18 cellular contexts compared by ENCODE assay signal in the genomic region with DNA sequence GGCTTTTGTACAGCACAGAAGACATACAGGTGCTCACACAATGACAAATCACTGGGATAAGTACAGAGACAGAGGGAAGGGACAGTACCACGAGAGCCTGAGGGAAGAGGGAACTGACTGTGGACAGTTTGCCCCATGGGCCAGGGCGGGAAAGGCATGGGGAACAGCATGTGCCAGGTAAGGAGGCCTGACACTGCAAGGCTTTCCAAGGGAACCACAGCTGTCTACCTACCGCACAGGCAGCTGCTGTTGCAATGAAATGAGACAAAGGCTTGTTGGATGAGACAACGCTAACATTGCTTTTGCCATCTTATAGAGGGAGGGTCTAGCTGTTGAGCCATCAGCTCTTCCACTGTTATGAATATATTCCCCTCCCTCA.
DNase-seq lines count a peak whose midpoint lies in the region; ATAC-seq and TF ChIP-seq lines count a peak whose summit lies in the region.
"Had no signal": no experiment of that assay in that cellular context is flagged by ENCODE, and none has a peak within 500 bp of the region (broad histone marks: within the 10 kb centered on the region; RNA-seq: fewer than 3 reads in every experiment).

No MANE protein-coding gene starts in this region.

- H3K4me3 Mint-ChIP-seq in neural progenitor cell = no peak overlapping the region
- H3K4me3 Mint-ChIP-seq: CD4-positive, alpha-beta T cell had no signal

- H3K27ac ChIP-seq in left ventricle myocardium inferior (replicated peaks) (no peak overlapping the region), hepatocyte (peak overlapping the region; percentile 63), neural progenitor cell (peak overlapping the region; percentile 82), mammary epithelial cell (ENCODE audit: insufficient read depth, low read depth, low read length) (no peak overlapping the region)

- 79% methylated on average over 4 of the region's 4 CpGs for WGBS in hepatocyte (ENCODE audit: low lambda C conversion rate, missing lambda C conversion rate)
- WGBS in mammary epithelial cell (ENCODE audit: low coverage, missing lambda C conversion rate) = 92% methylated on average over 3 of the region's 4 CpGs

- in situ Hi-C loops in mammary epithelial cell (cut with MboI; ENCODE audit: low sequenced_read_pairs in 2 of 2) = no loop called here

- no peak for TF ChIP-seq CTCF in left ventricle myocardium inferior (IDR thresholded peaks at IDR 0.05; ENCODE audit: borderline replicate concordance)
- no peak for TF ChIP-seq CTCF in hepatocyte (IDR thresholded peaks at IDR 0.05; ENCODE audit: poor library complexity)
- no peak for TF ChIP-seq CTCF in neural progenitor cell (IDR thresholded peaks at IDR 0.05)
- no peak for TF ChIP-seq CTCF in mammary epithelial cell (conservative IDR thresholded peaks at IDR 0.05 in 1 of 2, IDR thresholded peaks at IDR 0.05 in 1 of 2; ENCODE audit: extremely low read depth in 1 of 2, insufficient read depth in 1 of 2, low read depth in 1 of 2, low read length in 2 of 2)

- dilution Hi-C loops in mammary epithelial cell (cut with HindIII; ENCODE audit: low sequenced_read_pairs) = no loop called here

- H4K20me1 ChIP-seq in hepatocyte (ENCODE audit: insufficient read depth, poor library complexity, severe bottlenecking) (no peaks in the 10 kb centered on the region), neural progenitor cell (ENCODE audit: low read depth) (no peaks in the 10 kb centered on the region), mammary epithelial cell (ENCODE audit: insufficient read depth, low read length) (no peaks in the 10 kb centered on the region)

- H3K27ac Mint-ChIP-seq in neural progenitor cell = no peak overlapping the region
- H3K27ac Mint-ChIP-seq: CD4-positive, alpha-beta T cell had no signal

- H3K4me3 ChIP-seq in left ventricle myocardium inferior (no peak overlapping the region), hepatocyte (no peak overlapping the region), neural progenitor cell (no peak overlapping the region), mammary epithelial cell (replicated peaks in 1 of 3; ENCODE audit: insufficient read depth in 1 of 3, low read depth in 2 of 3, low read length in 3 of 3) (no peak overlapping the region)
- H3K4me3 ChIP-seq: K562 had no signal

- peaks cover 30% of the 10 kb centered on the region for H3K4me1 Mint-ChIP-seq in neural progenitor cell

- H3K36me3 ChIP-seq in left ventricle myocardium inferior (no peaks in the 10 kb centered on the region), hepatocyte (replicated peaks; ENCODE audit: insufficient read depth, low read depth) (no peaks in the 10 kb centered on the region), neural progenitor cell (no peaks in the 10 kb centered on the region), mammary epithelial cell (ENCODE audit: insufficient read depth, low read length) (no peaks in the 10 kb centered on the region)
- H3K36me3 ChIP-seq: BE2C had no signal

- peaks cover 4% of the 10 kb centered on the region for H3K9me3 ChIP-seq in left ventricle myocardium inferior (replicated peaks)
- H3K9me3 ChIP-seq in hepatocyte (ENCODE audit: low read depth) = no peaks in the 10 kb centered on the region
- no peaks in the 10 kb centered on the region for H3K9me3 ChIP-seq in neural progenitor cell (ENCODE audit: low read depth)
- no peaks in the 10 kb centered on the region for H3K9me3 ChIP-seq in mammary epithelial cell (replicated peaks; ENCODE audit: insufficient read depth, low read length)
- H3K9me3 ChIP-seq: BE2C had no signal

- no peaks in the 10 kb centered on the region for H3K36me3 Mint-ChIP-seq in neural progenitor cell

- CTCF ChIA-PET in mammary epithelial cell (lab: Charles Lee; ENCODE audit: low non-redundant PET) = no interaction called here

- H3K4me2 ChIP-seq in hepatocyte (no peak overlapping the region), neural progenitor cell (no peak overlapping the region), mammary epithelial cell (ENCODE audit: insufficient read depth, low read depth, low read length) (no peak overlapping the region)

- H2AFZ ChIP-seq in hepatocyte = no peak overlapping the region
- peak overlapping the region; percentile 67 for H2AFZ ChIP-seq in neural progenitor cell (replicated peaks)
- no peak overlapping the region for H2AFZ ChIP-seq in mammary epithelial cell (ENCODE audit: low read depth, low read length)

- no peaks in the 10 kb centered on the region for H3K27me3 ChIP-seq in left ventricle myocardium inferior (ENCODE audit: low read depth)
- no peaks in the 10 kb centered on the region for H3K27me3 ChIP-seq in hepatocyte
- H3K27me3 ChIP-seq in neural progenitor cell = no peaks in the 10 kb centered on the region
- peaks cover 9% of the 10 kb centered on the region for H3K27me3 ChIP-seq in mammary epithelial cell (ENCODE audit: insufficient read depth, low read length)
- H3K27me3 ChIP-seq: BE2C had no signal

- no peak for ATAC-seq in GM18868 (IDR thresholded peaks at IDR 0.05; ENCODE audit: unreplicated experiment)
- ATAC-seq: K562 had no signal

- H3K9me3 Mint-ChIP-seq in neural progenitor cell = peaks cover 2% of the 10 kb centered on the region
- H3K9me3 Mint-ChIP-seq: CD4-positive, alpha-beta T cell had no signal

- H3K4me1 ChIP-seq in left ventricle myocardium inferior = peaks cover 34% of the 10 kb centered on the region
- peaks cover 7% of the 10 kb centered on the region for H3K4me1 ChIP-seq in hepatocyte (ENCODE audit: insufficient read depth)
- H3K4me1 ChIP-seq in neural progenitor cell = peaks cover 19% of the 10 kb centered on the region
- H3K4me1 ChIP-seq in mammary epithelial cell (ENCODE audit: insufficient read depth, low read length) = no peaks in the 10 kb centered on the region
- H3K4me1 ChIP-seq: BE2C had no signal

- peaks cover 6% of the 10 kb centered on the region for H3K27me3 Mint-ChIP-seq in neural progenitor cell (ENCODE audit: insufficient read depth, low read depth)

- peaks cover 16% of the 10 kb centered on the region for H3F3A ChIP-seq in neural progenitor cell (ENCODE audit: low read depth)

- H3K79me2 ChIP-seq in hepatocyte (no peaks in the 10 kb centered on the region), neural progenitor cell (ENCODE audit: low read depth) (no peaks in the 10 kb centered on the region), mammary epithelial cell (ENCODE audit: insufficient read depth, low read length) (no peaks in the 10 kb centered on the region)

- BruUV-seq in mammary epithelial cell (replicated peaks; lab: Mats Ljungman, UMichigan) = no TSS peak

- H3K9ac ChIP-seq in neural progenitor cell = no peak overlapping the region
- H3K9ac ChIP-seq in mammary epithelial cell (ENCODE audit: insufficient read depth, low read length) = no peak overlapping the region

- DNase-seq in cardiac septum (ENCODE audit: low spot score) (peak; percentile 46), left ventricle myocardium inferior (no peak), hepatocyte (ENCODE audit: low spot score) (no peak), neural progenitor cell (ENCODE audit: low spot score) (no peak), mammary epithelial cell (no peak), NCI-H2029 (lab: John Stamatoyannopoulos, UW) (no peak)
- no peak for DNase-seq in activated CD4-positive, alpha-beta T cell treated with anti-CD3 and anti-CD28 coated beads for 1 hour
- DNase-seq: 8988T; BE2C; Calu3; CD4-positive, alpha-beta T cell; DMS53; NCI-H1417; NCI-H187 treated with DMSO at 0.1 percent for 48 hours; NCI-H446 treated with DMSO at 0.1 percent for 48 hours; RPMI8226 had no signal

- H3K9me2 ChIP-seq in hepatocyte (replicated peaks; ENCODE audit: insufficient read depth) = no peaks in the 10 kb centered on the region

- intact Hi-C loops in cardiac septum (cut with DNase I) (loop anchor here (5.0 kb wide), 1 partner anchor 105 kb away; no protein-coding TSS in a partner anchor), left ventricle myocardium inferior (cut with micrococcal nuclease) (no loop called here), mammary epithelial cell (cut with micrococcal nuclease) (no loop called here)

Comparison
In these comparisons a context has a peak if more than half of its experiments do, and no peak if none do; other contexts are left out.
1. H3K27ac ChIP-seq: peak in hepatocyte (single experiment) and neural progenitor cell (single experiment); none in left ventricle myocardium inferior (single experiment) and mammary epithelial cell (single experiment).